In genomic region chrX:10513974-10514373, GRCh38 we compare ENCODE assay signal across 17 cellular contexts.
DNase-seq lines count a peak whose midpoint lies in the region; ATAC-seq and TF ChIP-seq lines count a peak whose summit lies in the region.
"Had no signal": no experiment of that assay in that cellular context is flagged by ENCODE, and none has a peak within 500 bp of the region (broad histone marks: within the 10 kb centered on the region; RNA-seq: fewer than 3 reads in every experiment).

No MANE protein-coding gene starts in this region.

- in situ Hi-C loops in gastrocnemius medialis (cut with MboI; ENCODE audit: low sequenced_read_pairs in 4 of 4), result no loop called here

- no peak overlapping the region for H3K9ac ChIP-seq in endodermal cell (ENCODE audit: extremely low read depth, low read length, poor library complexity, severe bottlenecking)
- H3K9ac ChIP-seq: SK-N-SH had no signal

- DNase-seq in DMS 273 (lab: John Stamatoyannopoulos, UW; ENCODE audit: unreplicated experiment) (peak; percentile 36), DMS 273 treated with DMSO at 0.1 percent for 48 hours (lab: John Stamatoyannopoulos, UW) (no peak), OCI-M1 (lab: John Stamatoyannopoulos, UW) (peak; percentile 0), endodermal cell (no peak), renal cortical epithelial cell (ENCODE audit: low read depth) (peak; percentile 50), iPS-NIHi11 (ENCODE audit: low spot score) (no peak), gastrocnemius medialis (no peak)
- DNase-seq: CD4-positive, alpha-beta T cell; DMS79; MM.1S; NCI-H1105; NCI-H2081; SHP77; SK-N-SH had no signal

- intact Hi-C loops in gastrocnemius medialis (cut with DNase I; ENCODE audit: low total_unique reads), result no loop called here

- H3K27me3 Mint-ChIP-seq in endodermal cell (ENCODE audit: insufficient read depth), result no peaks in the 10 kb centered on the region
- H3K27me3 Mint-ChIP-seq: B cell; CD4-positive, alpha-beta T cell had no signal

- H3K4me3 ChIP-seq in endodermal cell (ENCODE audit: low read length) (no peak overlapping the region), gastrocnemius medialis (no peak overlapping the region)

- peaks cover 50% of the 10 kb centered on the region for H3K9me3 Mint-ChIP-seq in endodermal cell
- H3K9me3 Mint-ChIP-seq: CD4-positive, alpha-beta T cell had no signal

- WGBS in endodermal cell (ENCODE audit: insufficient coverage in 1 of 2, insufficient read length in 1 of 2), 2 experiments, result no CpG with 5 or more reads among the region's 2 CpGs

- H3K4me1 Mint-ChIP-seq in endodermal cell, result peaks cover under 1% of the 10 kb centered on the region
- H3K4me1 Mint-ChIP-seq: B cell had no signal

- H3K4me1 ChIP-seq in endodermal cell (ENCODE audit: control insufficient read depth, insufficient read depth, low read length), result no peaks in the 10 kb centered on the region
- no peaks in the 10 kb centered on the region for H3K4me1 ChIP-seq in gastrocnemius medialis

- H3K27ac Mint-ChIP-seq in endodermal cell, result no peak overlapping the region
- H3K27ac Mint-ChIP-seq: B cell; CD4-positive, alpha-beta T cell had no signal

- TF ChIP-seq CTCF in endodermal cell (conservative IDR thresholded peaks at IDR 0.05) (peak; percentile 40), gastrocnemius medialis (IDR thresholded peaks at IDR 0.05 in 4 of 5, conservative IDR thresholded peaks at IDR 0.05 in 1 of 5) (no peak)

- no peak for TF ChIP-seq POLR2A in gastrocnemius medialis (IDR thresholded peaks at IDR 0.05)

- H3K36me3 ChIP-seq in endodermal cell (ENCODE audit: control insufficient read depth, insufficient read depth, low read length) (no peaks in the 10 kb centered on the region), gastrocnemius medialis (no peaks in the 10 kb centered on the region)

- H3K27ac ChIP-seq in endodermal cell (ENCODE audit: low read depth, low read length) (no peak overlapping the region), gastrocnemius medialis (no peak overlapping the region)
- H3K27ac ChIP-seq: 22Rv1 had no signal

- H3K4me3 Mint-ChIP-seq in endodermal cell, result no peak overlapping the region
- H3K4me3 Mint-ChIP-seq: B cell; CD4-positive, alpha-beta T cell had no signal

- H3K36me3 Mint-ChIP-seq in endodermal cell (ENCODE audit: low read depth), result peaks cover 4% of the 10 kb centered on the region

- ATAC-seq in gastrocnemius medialis, result no peak
- ATAC-seq in GM19035 (IDR thresholded peaks at IDR 0.05; ENCODE audit: unreplicated experiment), result no peak

- H3K27me3 ChIP-seq in endodermal cell (ENCODE audit: control insufficient read depth, insufficient read depth, low read length, poor library complexity, severe bottlenecking) (no peaks in the 10 kb centered on the region), gastrocnemius medialis (no peaks in the 10 kb centered on the region)

- H3K9me3 ChIP-seq in endodermal cell (ENCODE audit: control insufficient read depth, low read length) (no peaks in the 10 kb centered on the region), gastrocnemius medialis (no peaks in the 10 kb centered on the region)
- H3K9me3 ChIP-seq: SK-N-SH had no signal

Comparison
In these comparisons a context has a peak if more than half of its experiments do, and no peak if none do; other contexts are left out.
1. DNase-seq: peak in DMS 273 (single experiment), OCI-M1 (single experiment) and renal cortical epithelial cell (single experiment); none in DMS 273 treated with DMSO at 0.1 percent for 48 hours (single experiment), endodermal cell (single experiment), iPS-NIHi11 (single experiment) and gastrocnemius medialis (0 of 2).